Comparison of ENCODE assay signal across 22 cellular contexts in genomic region chr9:86966852-86967511, GRCh38. TPM values are rescaled to one million over a fixed set of nuclear protein-coding genes. Genes with fewer than 3 reads are reported as not detected.
DNase-seq lines count a peak whose midpoint lies in the region; ATAC-seq and TF ChIP-seq lines count a peak whose summit lies in the region.
"Had no signal": no experiment of that assay in that cellular context is flagged by ENCODE, and none has a peak within 500 bp of the region (broad histone marks: within the 10 kb centered on the region; RNA-seq: fewer than 3 reads in every experiment).

No MANE protein-coding gene starts in this region.

- H3K27ac Mint-ChIP-seq in osteocyte (ENCODE audit: unreplicated experiment) (peak overlapping the region; percentile 69), WTC11 (no peak overlapping the region)
- H3K27ac Mint-ChIP-seq: CD4-positive, CD25-positive, alpha-beta regulatory T cell had no signal

- ATAC-seq in Right ventricle myocardium inferior (peak; percentile 17), WTC11 (no peak), GM19035 (IDR thresholded peaks at IDR 0.05; ENCODE audit: unreplicated experiment) (no peak), HG02870 (IDR thresholded peaks at IDR 0.05; ENCODE audit: unreplicated experiment) (no peak)
- ATAC-seq: HepG2 had no signal

- no peaks in the 10 kb centered on the region for H3K36me3 Mint-ChIP-seq in osteocyte (ENCODE audit: unreplicated experiment)
- no peaks in the 10 kb centered on the region for H3K36me3 Mint-ChIP-seq in WTC11
- H3K36me3 Mint-ChIP-seq: CD4-positive, CD25-positive, alpha-beta regulatory T cell had no signal

- H3K4me3 ChIP-seq in right atrium auricular region (no peak overlapping the region), fibroblast of villous mesenchyme (ENCODE audit: low read depth, low read length) (no peak overlapping the region), uterus (no peak overlapping the region)

- intact Hi-C loops in Right ventricle myocardium inferior (cut with DNase I): no loop called here
- intact Hi-C loops in uterus (cut with DNase I; ENCODE audit: low total_unique reads): no loop called here

- H3K4me1 ChIP-seq in right atrium auricular region (peaks cover 0 to 3% of the 10 kb centered on the region in 2 donors), uterus (peaks cover 0 to 6% of the 10 kb centered on the region in 2 donors)
- H3K4me1 ChIP-seq: BE2C had no signal

- no peak for TF ChIP-seq POLR2A in uterus (IDR thresholded peaks at IDR 0.05)

- POLR2A ChIA-PET in WTC11 (lab: Charles Lee): no interaction called here

- H3K27ac ChIP-seq in right atrium auricular region (no peak overlapping the region), uterus (peak overlapping the region; percentile 75 to 83)

- H3K9me3 ChIP-seq in right atrium auricular region: no peaks in the 10 kb centered on the region
- no peaks in the 10 kb centered on the region for H3K9me3 ChIP-seq in uterus
- H3K9me3 ChIP-seq: BE2C had no signal

- CTCF ChIA-PET in WTC11 (lab: Charles Lee): no interaction called here

- H3K4me1 Mint-ChIP-seq in osteocyte (ENCODE audit: unreplicated experiment) (peaks cover 23% of the 10 kb centered on the region), WTC11 (peaks cover 7% of the 10 kb centered on the region)
- H3K4me1 Mint-ChIP-seq: CD4-positive, CD25-positive, alpha-beta regulatory T cell had no signal

- H3K4me3 Mint-ChIP-seq in osteocyte (ENCODE audit: unreplicated experiment) (no peak overlapping the region), WTC11 (no peak overlapping the region)
- H3K4me3 Mint-ChIP-seq: CD4-positive, CD25-positive, alpha-beta regulatory T cell had no signal

- H3K36me3 ChIP-seq in right atrium auricular region (no peaks in the 10 kb centered on the region), uterus (no peaks in the 10 kb centered on the region)
- H3K36me3 ChIP-seq: BE2C had no signal

- no peaks in the 10 kb centered on the region for H3K27me3 Mint-ChIP-seq in osteocyte (ENCODE audit: unreplicated experiment)
- H3K27me3 Mint-ChIP-seq in WTC11 (ENCODE audit: low read depth): no peaks in the 10 kb centered on the region; the same call in 1 of the 2 replicates

- H3K9me3 Mint-ChIP-seq in osteocyte (ENCODE audit: unreplicated experiment): no peaks in the 10 kb centered on the region
- no peaks in the 10 kb centered on the region for H3K9me3 Mint-ChIP-seq in WTC11

- TF ChIP-seq CTCF in right atrium auricular region (IDR thresholded peaks at IDR 0.05): no peak
- no peak for TF ChIP-seq CTCF in fibroblast of villous mesenchyme (IDR thresholded peaks at IDR 0.05; ENCODE audit: insufficient read depth, low read depth, low read length)
- no peak for TF ChIP-seq CTCF in osteocyte (IDR thresholded peaks at IDR 0.05)
- no peak for TF ChIP-seq CTCF in uterus (IDR thresholded peaks at IDR 0.05)
- no peak for TF ChIP-seq CTCF in WTC11 (IDR thresholded peaks at IDR 0.05)

- DNase-seq in Right ventricle myocardium inferior (ENCODE audit: missing footprints) (no peak), right atrium auricular region (ENCODE audit: low spot score) (no peak), fibroblast of villous mesenchyme (ENCODE audit: low read depth) (peak; percentile 23), osteocyte (ENCODE audit: extremely low spot score, unreplicated experiment) (no peak), uterus (no peak), WTC11 (ENCODE audit: low spot score) (no peak)
- DNase-seq: BE2C; CD4-positive, CD25-positive, alpha-beta regulatory T cell; COR-L47; DMS153; GF-D8; KG1; NCI-H1417; NCI-H187; NCI-H2107; NCI-H2227 treated with DMSO at 0.1 percent for 48 hours; NCI-H524; NCI-H82; SIG-M5 had no signal

- H3K27me3 ChIP-seq in right atrium auricular region (no peaks in the 10 kb centered on the region), uterus (no peaks in the 10 kb centered on the region)
- H3K27me3 ChIP-seq: BE2C had no signal

TF ChIP-seq in WTC11, 78 proteins besides CTCF, POLR2A, EP300 and RAD21:
- TF ChIP-seq NR2C2 (CRISPR knock-in tag; IDR thresholded peaks at IDR 0.05) (no peak), ZBTB43 (CRISPR knock-in tag; IDR thresholded peaks at IDR 0.05) (no peak), ATF2 (CRISPR knock-in tag; IDR thresholded peaks at IDR 0.05; ENCODE audit: borderline replicate concordance, low read depth) (no peak), NFYB (CRISPR knock-in tag; conservative IDR thresholded peaks at IDR 0.05; ENCODE audit: low read depth) (no peak), ZNF423 (CRISPR knock-in tag; IDR thresholded peaks at IDR 0.05) (no peak)
- TF ChIP-seq, protein P1, sequence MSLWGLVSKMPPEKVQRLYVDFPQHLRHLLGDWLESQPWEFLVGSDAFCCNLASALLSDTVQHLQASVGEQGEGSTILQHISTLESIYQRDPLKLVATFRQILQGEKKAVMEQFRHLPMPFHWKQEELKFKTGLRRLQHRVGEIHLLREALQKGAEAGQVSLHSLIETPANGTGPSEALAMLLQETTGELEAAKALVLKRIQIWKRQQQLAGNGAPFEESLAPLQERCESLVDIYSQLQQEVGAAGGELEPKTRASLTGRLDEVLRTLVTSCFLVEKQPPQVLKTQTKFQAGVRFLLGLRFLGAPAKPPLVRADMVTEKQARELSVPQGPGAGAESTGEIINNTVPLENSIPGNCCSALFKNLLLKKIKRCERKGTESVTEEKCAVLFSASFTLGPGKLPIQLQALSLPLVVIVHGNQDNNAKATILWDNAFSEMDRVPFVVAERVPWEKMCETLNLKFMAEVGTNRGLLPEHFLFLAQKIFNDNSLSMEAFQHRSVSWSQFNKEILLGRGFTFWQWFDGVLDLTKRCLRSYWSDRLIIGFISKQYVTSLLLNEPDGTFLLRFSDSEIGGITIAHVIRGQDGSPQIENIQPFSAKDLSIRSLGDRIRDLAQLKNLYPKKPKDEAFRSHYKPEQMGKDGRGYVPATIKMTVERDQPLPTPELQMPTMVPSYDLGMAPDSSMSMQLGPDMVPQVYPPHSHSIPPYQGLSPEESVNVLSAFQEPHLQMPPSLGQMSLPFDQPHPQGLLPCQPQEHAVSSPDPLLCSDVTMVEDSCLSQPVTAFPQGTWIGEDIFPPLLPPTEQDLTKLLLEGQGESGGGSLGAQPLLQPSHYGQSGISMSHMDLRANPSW (CRISPR knock-in tag; conservative IDR thresholded peaks at IDR 0.05; ENCODE audit: low read depth): no peak

RNA-seq across cellular contexts. Expression of gene GAS1, which starts 19.7 kb away (rescaled TPM):
- total RNA-seq in Right ventricle myocardium inferior: 22.3 TPM
- 10 to 100 TPM; 44.4 to 78.6 TPM for total RNA-seq in right atrium auricular region
- 29.3 and 136 TPM in 2 replicates for total RNA-seq in fibroblast of villous mesenchyme
- total RNA-seq in osteocyte: 304 and 307 TPM in 2 replicates
- total RNA-seq in uterus: 100 to 1,000 TPM in 3 of 4 donors, 10 to 100 TPM in 1; 81.6 to 281 (median 172) TPM
- 5.0 to 6.2 TPM (median 5.3 TPM) in 3 replicates for total RNA-seq in WTC11 (2021)
- total RNA-seq: HepG2 had no signal

Comparison
In these comparisons a context has a peak if more than half of its experiments do, and no peak if none do; other contexts are left out.
1. H3K27ac ChIP-seq: peak in uterus (2 of 2); none in right atrium auricular region (0 of 2).